Comparison of ENCODE assay signal across 20 cellular contexts in genomic region chr20:63966172-63966943, GRCh38. TPM values are rescaled to one million over a fixed set of nuclear protein-coding genes. Genes with fewer than 3 reads are reported as not detected.
DNase-seq lines count a peak whose midpoint lies in the region; ATAC-seq and TF ChIP-seq lines count a peak whose summit lies in the region.
"Had no signal": no experiment of that assay in that cellular context is flagged by ENCODE, and none has a peak within 500 bp of the region (broad histone marks: within the 10 kb centered on the region; RNA-seq: fewer than 3 reads in every experiment).

No MANE protein-coding gene starts in this region.

- peak; percentile 6 for DNase-seq in activated naive CD4-positive, alpha-beta T cell treated with anti-CD3 and anti-CD28 coated beads for 36 hours
- DNase-seq in activated naive CD4-positive, alpha-beta T cell treated with anti-CD3 and anti-CD28 coated beads, Interleukin-2, amount 50 U/mL, for 16 hours, result no peak
- peak; percentile 2 for DNase-seq in Daoy (ENCODE audit: low read depth)
- peak; percentile 87 for DNase-seq in chondrocyte (ENCODE audit: low spot score)
- DNase-seq in nephron progenitor cell, result peak; percentile 1
- no peak for DNase-seq in effector CD4-positive, alpha-beta T cell
- no peak for DNase-seq in DMS153 (lab: John Stamatoyannopoulos, UW)
- DNase-seq: activated CD4-positive, alpha-beta T cell treated with anti-CD3 and anti-CD28 coated beads, Interleukin-2, amount 10 ng/mL, durations not matched to agents 7 days and 5 days; activated gamma-delta T cell; NCI-H1092; NCI-H187 treated with DMSO at 0.1 percent for 48 hours; NCI-H69; occipital lobe; stimulated activated CD4-positive, alpha-beta T cell treated with anti-CD3 and anti-CD28 coated beads, Interleukin-2, amount 100 ng/mL, for 48 hours; stimulated activated naive B cell treated with anti-CD40 and anti-IgM and Interleukin-4, amounts not matched to agents 10 μg/mL and 1 μg/mL and 100 μg/mL, for 72 hours; T-helper 17 cell; testis had no signal

- H3K27me3 Mint-ChIP-seq in activated naive CD4-positive, alpha-beta T cell treated with anti-CD3 and anti-CD28 coated beads for 36 hours (ENCODE audit: low read depth), result no peaks in the 10 kb centered on the region
- H3K27me3 Mint-ChIP-seq in chondrocyte (ENCODE audit: low read depth) (no peaks in the 10 kb centered on the region), nephron progenitor cell (ENCODE audit: low read depth, poor library complexity) (peaks cover 15% of the 10 kb centered on the region)
- H3K27me3 Mint-ChIP-seq: stimulated activated naive B cell treated with anti-CD40 and anti-IgM and Interleukin-4, amounts not matched to agents 10 μg/mL and 1 μg/mL and 100 μg/mL, for 72 hours; T-helper 17 cell had no signal

- no peak for ATAC-seq in GM21526 (IDR thresholded peaks at IDR 0.05; ENCODE audit: low FRiP score, unreplicated experiment)
- ATAC-seq: gastroesophageal sphincter; stimulated activated naive B cell treated with anti-CD40 and anti-IgM and Interleukin-4, amounts not matched to agents 10 μg/mL and 1 μg/mL and 100 μg/mL, for 72 hours; T-helper 17 cell had no signal

- CTCF ChIA-PET in activated naive CD4-positive, alpha-beta T cell treated with anti-CD3 and anti-CD28 coated beads for 36 hours (lab: Charles Lee), result no interaction called here

- H3K27ac Mint-ChIP-seq in activated naive CD4-positive, alpha-beta T cell treated with anti-CD3 and anti-CD28 coated beads for 36 hours, result no peak overlapping the region
- no peak overlapping the region for H3K27ac Mint-ChIP-seq in chondrocyte (ENCODE audit: unreplicated experiment)
- no peak overlapping the region for H3K27ac Mint-ChIP-seq in nephron progenitor cell
- H3K27ac Mint-ChIP-seq: activated CD4-positive, alpha-beta T cell treated with anti-CD3 and anti-CD28 coated beads, Interleukin-2, amount 10 ng/mL, durations not matched to agents 7 days and 5 days; stimulated activated naive B cell treated with anti-CD40 and anti-IgM and Interleukin-4, amounts not matched to agents 10 μg/mL and 1 μg/mL and 100 μg/mL, for 72 hours; T-helper 17 cell had no signal

- no peaks in the 10 kb centered on the region for H3K9me3 Mint-ChIP-seq in activated naive CD4-positive, alpha-beta T cell treated with anti-CD3 and anti-CD28 coated beads for 36 hours
- H3K9me3 Mint-ChIP-seq in chondrocyte (ENCODE audit: low read depth) (no peaks in the 10 kb centered on the region), nephron progenitor cell (peaks cover 4% of the 10 kb centered on the region)
- H3K9me3 Mint-ChIP-seq: activated CD4-positive, alpha-beta T cell treated with anti-CD3 and anti-CD28 coated beads, Interleukin-2, amount 10 ng/mL, durations not matched to agents 7 days and 5 days had no signal

- peaks cover 10% of the 10 kb centered on the region for H3K4me1 Mint-ChIP-seq in activated naive CD4-positive, alpha-beta T cell treated with anti-CD3 and anti-CD28 coated beads for 36 hours (ENCODE audit: low read depth)
- H3K4me1 Mint-ChIP-seq in chondrocyte (ENCODE audit: low read depth), result peaks cover 11% of the 10 kb centered on the region
- no peaks in the 10 kb centered on the region for H3K4me1 Mint-ChIP-seq in nephron progenitor cell

- H3K4me3 Mint-ChIP-seq in activated naive CD4-positive, alpha-beta T cell treated with anti-CD3 and anti-CD28 coated beads for 36 hours, result no peak overlapping the region
- no peak overlapping the region for H3K4me3 Mint-ChIP-seq in chondrocyte (ENCODE audit: unreplicated experiment)
- H3K4me3 Mint-ChIP-seq in nephron progenitor cell, result no peak overlapping the region
- H3K4me3 Mint-ChIP-seq: activated CD4-positive, alpha-beta T cell treated with anti-CD3 and anti-CD28 coated beads, Interleukin-2, amount 10 ng/mL, durations not matched to agents 7 days and 5 days; stimulated activated naive B cell treated with anti-CD40 and anti-IgM and Interleukin-4, amounts not matched to agents 10 μg/mL and 1 μg/mL and 100 μg/mL, for 72 hours; T-helper 17 cell had no signal

- no peak for TF ChIP-seq CTCF in chondrocyte (IDR thresholded peaks at IDR 0.05)
- TF ChIP-seq CTCF in nephron progenitor cell (IDR thresholded peaks at IDR 0.05), result no peak

- intact Hi-C loops in activated naive CD4-positive, alpha-beta T cell treated with anti-CD3 and anti-CD28 coated beads for 36 hours (cut with micrococcal nuclease), result no loop called here

- H3K36me3 Mint-ChIP-seq in activated naive CD4-positive, alpha-beta T cell treated with anti-CD3 and anti-CD28 coated beads for 36 hours (ENCODE audit: low read depth), result peaks cover 4% of the 10 kb centered on the region
- H3K36me3 Mint-ChIP-seq in chondrocyte (ENCODE audit: low read depth), result peaks cover 3% of the 10 kb centered on the region
- H3K36me3 Mint-ChIP-seq in nephron progenitor cell (ENCODE audit: low read depth), result peaks cover 19% of the 10 kb centered on the region

RNA-seq across cellular contexts. Expression of gene ZNF512B, which starts 3.4 kb away (rescaled TPM):
- total RNA-seq in activated naive CD4-positive, alpha-beta T cell treated with anti-CD3 and anti-CD28 coated beads for 36 hours, result 1 to 10 TPM; 7.9 to 8.3 TPM
- 3.9 and 4.5 TPM in 2 replicates for total RNA-seq in Daoy (2014; rRNA removed; shearing (Covaris generic))
- total RNA-seq in chondrocyte, result 36.5 to 44.3 TPM (median 37.2 TPM) in 3 replicates

RNA-seq across cellular contexts. Expression of gene UCKL1, which starts 10.1 kb away (rescaled TPM):
- total RNA-seq in activated naive CD4-positive, alpha-beta T cell treated with anti-CD3 and anti-CD28 coated beads for 36 hours, result 10 to 100 TPM; 23.3 to 23.9 TPM
- total RNA-seq in Daoy (2014; rRNA removed; shearing (Covaris generic)), result 3.1 and 6.3 TPM in 2 replicates
- total RNA-seq in chondrocyte, result 24.3 to 27.5 TPM (median 27.2 TPM) in 3 replicates

RNA-seq across cellular contexts. Expression of gene SAMD10, which starts 13.1 kb away (rescaled TPM):
- 10 to 100 TPM; 20.5 to 21.8 TPM for total RNA-seq in activated naive CD4-positive, alpha-beta T cell treated with anti-CD3 and anti-CD28 coated beads for 36 hours
- total RNA-seq in Daoy (2014; rRNA removed; shearing (Covaris generic)), result 0.86 and 1.2 TPM in 2 replicates
- 3.8 to 4.7 TPM (median 4.3 TPM) in 3 replicates for total RNA-seq in chondrocyte
- total RNA-seq: H4 had no signal

RNA-seq across cellular contexts. Expression of gene PRPF6, which starts 14.6 kb away (rescaled TPM):
- total RNA-seq in activated naive CD4-positive, alpha-beta T cell treated with anti-CD3 and anti-CD28 coated beads for 36 hours, result 10 to 100 TPM; 39.4 to 40.2 TPM
- total RNA-seq in Daoy (2014; rRNA removed; shearing (Covaris generic)), result 81.6 and 82.7 TPM in 2 replicates
- 49.0 to 56.6 TPM (median 49.5 TPM) in 3 replicates for total RNA-seq in chondrocyte

Comparison
In these comparisons a context has a peak if more than half of its experiments do, and no peak if none do; other contexts are left out.
1. DNase-seq: peak in activated naive CD4-positive, alpha-beta T cell treated with anti-CD3 and anti-CD28 coated beads for 36 hours (single experiment), Daoy (single experiment), chondrocyte (single experiment) and nephron progenitor cell (single experiment); none in activated naive CD4-positive, alpha-beta T cell treated with anti-CD3 and anti-CD28 coated beads, Interleukin-2, amount 50 U/mL, for 16 hours (single experiment), effector CD4-positive, alpha-beta T cell (single experiment) and DMS153 (single experiment).